Comparison of ENCODE assay signal across 42 cellular contexts in the genomic region with DNA sequence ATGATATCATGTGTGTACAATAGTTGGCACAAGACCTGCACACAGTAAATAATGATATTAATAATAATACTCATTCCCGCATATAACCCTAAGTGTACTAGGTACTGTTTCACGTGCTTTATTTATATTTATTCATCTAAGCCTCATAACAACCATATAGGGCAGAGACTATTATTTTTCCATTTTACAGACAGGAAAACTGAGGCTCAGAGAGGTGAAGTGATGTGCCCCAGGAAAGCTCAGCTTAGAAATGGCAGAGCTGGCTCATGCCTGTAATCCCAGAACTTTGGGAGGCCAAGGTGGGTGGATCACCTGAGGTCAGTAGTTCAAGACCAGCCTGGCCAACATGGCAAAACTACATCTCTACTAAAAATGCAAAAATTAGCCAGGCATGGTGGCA. TPM values are rescaled to one million over a fixed set of nuclear protein-coding genes. Genes with fewer than 3 reads are reported as not detected.
"Had no signal": no experiment of that assay in that cellular context is flagged by ENCODE, and none has a peak within 500 bp of the region (broad histone marks: within the 10 kb centered on the region; RNA-seq: fewer than 3 reads in every experiment).

No MANE protein-coding gene starts in this region.

- H3K9me3 ChIP-seq: adrenal gland, ascending aorta, body of pancreas, breast epithelium had no signal

- DNase-seq: activated effector memory CD4-positive, alpha-beta T cell treated with anti-CD3 and anti-CD28 coated beads, Interleukin-2, amount 50 U/mL, for 16 hours; activated effector memory CD4-positive, alpha-beta T cell treated with Interleukin-2 at 50 U/mL for 16 hours; activated gamma-delta T cell; activated gamma-delta T cell treated with Interleukin-2 at 50 U/mL for 16 hours; activated naive CD4-positive, alpha-beta T cell; activated naive CD4-positive, alpha-beta T cell treated with anti-CD3 and anti-CD28 coated beads, Interleukin-2, amount 10 ng/mL, durations not matched to agents 7 days and 5 days; activated naive CD4-positive, alpha-beta T cell treated with anti-CD3 and anti-CD28 coated beads, Interleukin-2, amount 50 U/mL, for 16 hours; activated naive CD4-positive, alpha-beta T cell treated with Interleukin-2 at 50 U/mL for 16 hours; activated naive CD8-positive, alpha-beta T cell treated with anti-CD3 and anti-CD28 coated beads for 36 hours; activated naive CD8-positive, alpha-beta T cell treated with anti-CD3 and anti-CD28 coated beads, Interleukin-2, amount 10 ng/mL, durations not matched to agents 7 days and 5 days; activated naive CD8-positive, alpha-beta T cell treated with anti-CD3 and anti-CD28 coated beads, Interleukin-2, amount 50 U/mL, for 24 hours; activated T-cell treated with anti-CD3 and anti-CD28 coated beads, Interleukin-2, amount 50 U/mL, for 1 hour; activated T-cell treated with anti-CD3 and anti-CD28 coated beads, Interleukin-2, amount 50 U/mL, for 24 hours; activated T-cell treated with anti-CD3 and anti-CD28 coated beads, Interleukin-2, amount 50 U/mL, for 4 hours; activated T-cell treated with anti-CD3 and anti-CD28 coated beads, Interleukin-2, amount 50 U/mL, for 48 hours; activated T-cell treated with anti-CD3 and anti-CD28 coated beads, Interleukin-2, amount 50 U/mL, for 72 hours; adrenal gland; amniotic stem cell; amygdala; anterior cingulate cortex; aorta; body of pancreas; brain microvascular endothelial cell; caudate nucleus; central memory CD4-positive, alpha-beta T cell; cerebellar nuclear complex had no signal

- H3K4me3 ChIP-seq: adrenal gland, ascending aorta, body of pancreas, breast epithelium, cardiac muscle cell had no signal

- H3K36me3 ChIP-seq: adrenal gland, ascending aorta, brain microvascular endothelial cell, breast epithelium, cardiac muscle cell had no signal

- H3K27me3 ChIP-seq: body of pancreas had no signal

- H3K4me1 ChIP-seq: adrenal gland, ascending aorta, breast epithelium had no signal

- H3K4me3 Mint-ChIP-seq: activated naive CD4-positive, alpha-beta T cell treated with anti-CD3 and anti-CD28 coated beads, Interleukin-2, amount 10 ng/mL, durations not matched to agents 7 days and 5 days; activated naive CD4-positive, alpha-beta T cell treated with anti-CD3 and anti-CD28 coated beads, Interleukin-2, amount 50 U/mL, for 24 hours; activated naive CD8-positive, alpha-beta T cell; activated naive CD8-positive, alpha-beta T cell treated with anti-CD3 and anti-CD28 coated beads for 36 hours; activated naive CD8-positive, alpha-beta T cell treated with anti-CD3 and anti-CD28 coated beads, Interleukin-2, amount 10 ng/mL, durations not matched to agents 7 days and 5 days; activated naive CD8-positive, alpha-beta T cell treated with anti-CD3 and anti-CD28 coated beads, Interleukin-2, amount 50 U/mL, for 24 hours; activated T-cell treated with anti-CD3 and anti-CD28 coated beads, Interleukin-2, amount 50 U/mL, for 24 hours; activated T-cell treated with anti-CD3 and anti-CD28 coated beads, Interleukin-2, amount 50 U/mL, for 4 hours; activated T-cell treated with anti-CD3 and anti-CD28 coated beads, Interleukin-2, amount 50 U/mL, for 72 hours; activated T-helper 1 cell treated with anti-CD3 and anti-CD28 coated beads, Interleukin-12 subunit alpha, Interleukin-12 subunit beta, Interleukin-2, Interleukin-4 antibody, amounts not matched to agents 30 ng/mL and 10 ng/mL and 1 ng/mL, durations not matched to agents 14 hours and 24 hours and 36 hours; activated T-helper 17 cell treated with anti-CD3 and anti-CD28 coated beads, Interleukin-2, amount 50 U/mL, for 72 hours; brain; central memory CD8-positive, alpha-beta T cell had no signal

- H3K27ac ChIP-seq: adrenal gland, ascending aorta, body of pancreas, brain microvascular endothelial cell, breast epithelium, cardiac muscle cell had no signal

- H3K36me3 Mint-ChIP-seq: activated naive CD4-positive, alpha-beta T cell treated with anti-CD3 and anti-CD28 coated beads, Interleukin-2, amount 10 ng/mL, durations not matched to agents 7 days and 5 days; activated naive CD4-positive, alpha-beta T cell treated with anti-CD3 and anti-CD28 coated beads, Interleukin-2, amount 50 U/mL, for 24 hours; activated naive CD4-positive, alpha-beta T cell treated with anti-CD3 and anti-CD28 coated beads, Interleukin-2, amount 50 U/mL, for 72 hours; activated naive CD8-positive, alpha-beta T cell; activated naive CD8-positive, alpha-beta T cell treated with anti-CD3 and anti-CD28 coated beads for 36 hours; activated naive CD8-positive, alpha-beta T cell treated with anti-CD3 and anti-CD28 coated beads, Interleukin-2, amount 10 ng/mL, durations not matched to agents 7 days and 5 days; brain had no signal

- H3K9me3 Mint-ChIP-seq: activated naive CD4-positive, alpha-beta T cell treated with anti-CD3 and anti-CD28 coated beads, Interleukin-2, amount 10 ng/mL, durations not matched to agents 7 days and 5 days; activated naive CD4-positive, alpha-beta T cell treated with anti-CD3 and anti-CD28 coated beads, Interleukin-2, amount 50 U/mL, for 24 hours; activated naive CD4-positive, alpha-beta T cell treated with anti-CD3 and anti-CD28 coated beads, Interleukin-2, amount 50 U/mL, for 72 hours; activated naive CD8-positive, alpha-beta T cell treated with anti-CD3 and anti-CD28 coated beads for 36 hours; activated naive CD8-positive, alpha-beta T cell treated with anti-CD3 and anti-CD28 coated beads, Interleukin-2, amount 10 ng/mL, durations not matched to agents 7 days and 5 days; activated naive CD8-positive, alpha-beta T cell treated with anti-CD3 and anti-CD28 coated beads, Interleukin-2, amount 50 U/mL, for 24 hours; activated T-cell treated with anti-CD3 and anti-CD28 coated beads, Interleukin-2, amount 50 U/mL, for 24 hours; activated T-cell treated with anti-CD3 and anti-CD28 coated beads, Interleukin-2, amount 50 U/mL, for 4 hours; activated T-cell treated with anti-CD3 and anti-CD28 coated beads, Interleukin-2, amount 50 U/mL, for 72 hours; activated T-helper 1 cell treated with anti-CD3 and anti-CD28 coated beads, Interleukin-12 subunit alpha, Interleukin-12 subunit beta, Interleukin-2, Interleukin-4 antibody, amounts not matched to agents 30 ng/mL and 10 ng/mL and 1 ng/mL, durations not matched to agents 14 hours and 24 hours and 36 hours; activated T-helper 17 cell treated with anti-CD3 and anti-CD28 coated beads, Interleukin-2, amount 50 U/mL, for 72 hours; activated T-helper 2 cell treated with anti-CD3 and anti-CD28 coated beads, Interferon-gamma antibody, Interleukin-2, Interleukin-4, amounts not matched to agents 10 μg/mL and 5 μg/mL and 100 μg/mL, durations not matched to agents 14 hours and 24 hours and 36 hours; central memory CD8-positive, alpha-beta T cell had no signal

- ATAC-seq: activated naive CD4-positive, alpha-beta T cell treated with anti-CD3 and anti-CD28 coated beads, Interleukin-2, amount 50 U/mL, for 72 hours; activated naive CD8-positive, alpha-beta T cell treated with anti-CD3 and anti-CD28 coated beads, Interleukin-2, amount 50 U/mL, for 24 hours; activated T-cell treated with anti-CD3 and anti-CD28 coated beads, Interleukin-2, amount 50 U/mL, for 4 hours; activated T-cell treated with anti-CD3 and anti-CD28 coated beads, Interleukin-2, amount 50 U/mL, for 72 hours; activated T-helper 17 cell treated with anti-CD3 and anti-CD28 coated beads, Interleukin-2, amount 50 U/mL, for 72 hours; body of pancreas had no signal

- FAIRE-seq: astrocyte, bronchial epithelial cell had no signal

- H3K4me1 Mint-ChIP-seq: activated naive CD4-positive, alpha-beta T cell treated with anti-CD3 and anti-CD28 coated beads, Interleukin-2, amount 10 ng/mL, durations not matched to agents 7 days and 5 days; activated naive CD4-positive, alpha-beta T cell treated with anti-CD3 and anti-CD28 coated beads, Interleukin-2, amount 50 U/mL, for 24 hours; activated naive CD8-positive, alpha-beta T cell treated with anti-CD3 and anti-CD28 coated beads for 36 hours; activated naive CD8-positive, alpha-beta T cell treated with anti-CD3 and anti-CD28 coated beads, Interleukin-2, amount 10 ng/mL, durations not matched to agents 7 days and 5 days; brain; central memory CD8-positive, alpha-beta T cell had no signal

- H3K27ac Mint-ChIP-seq: activated naive CD4-positive, alpha-beta T cell treated with anti-CD3 and anti-CD28 coated beads, Interleukin-2, amount 10 ng/mL, durations not matched to agents 7 days and 5 days; activated naive CD4-positive, alpha-beta T cell treated with anti-CD3 and anti-CD28 coated beads, Interleukin-2, amount 50 U/mL, for 24 hours; activated naive CD4-positive, alpha-beta T cell treated with anti-CD3 and anti-CD28 coated beads, Interleukin-2, amount 50 U/mL, for 72 hours; activated naive CD8-positive, alpha-beta T cell; activated naive CD8-positive, alpha-beta T cell treated with anti-CD3 and anti-CD28 coated beads for 36 hours; activated naive CD8-positive, alpha-beta T cell treated with anti-CD3 and anti-CD28 coated beads, Interleukin-2, amount 10 ng/mL, durations not matched to agents 7 days and 5 days; activated naive CD8-positive, alpha-beta T cell treated with anti-CD3 and anti-CD28 coated beads, Interleukin-2, amount 50 U/mL, for 24 hours; activated T-cell treated with anti-CD3 and anti-CD28 coated beads, Interleukin-2, amount 50 U/mL, for 24 hours; activated T-cell treated with anti-CD3 and anti-CD28 coated beads, Interleukin-2, amount 50 U/mL, for 72 hours; activated T-helper 1 cell treated with anti-CD3 and anti-CD28 coated beads, Interleukin-12 subunit alpha, Interleukin-12 subunit beta, Interleukin-2, Interleukin-4 antibody, amounts not matched to agents 30 ng/mL and 10 ng/mL and 1 ng/mL, durations not matched to agents 14 hours and 24 hours and 36 hours; activated T-helper 17 cell treated with anti-CD3 and anti-CD28 coated beads, Interleukin-2, amount 50 U/mL, for 72 hours; activated T-helper 2 cell treated with anti-CD3 and anti-CD28 coated beads, Interferon-gamma antibody, Interleukin-2, Interleukin-4, amounts not matched to agents 10 μg/mL and 5 μg/mL and 100 μg/mL, durations not matched to agents 14 hours and 24 hours and 36 hours; brain had no signal

RNA-seq across cellular contexts. Expression of a gene that starts 13.6 kb away (rescaled TPM):
- total RNA-seq: activated naive CD8-positive, alpha-beta T cell treated with anti-CD3 and anti-CD28 coated beads for 36 hours; activated naive CD8-positive, alpha-beta T cell treated with anti-CD3 and anti-CD28 coated beads, Interleukin-2, amount 10 ng/mL, durations not matched to agents 7 days and 5 days; activated T-cell treated with anti-CD3 and anti-CD28 coated beads, Interleukin-2, amount 50 U/mL, for 72 hours; activated T-helper 1 cell treated with anti-CD3 and anti-CD28 coated beads, Interleukin-12 subunit alpha, Interleukin-12 subunit beta, Interleukin-2, Interleukin-4 antibody, amounts not matched to agents 30 ng/mL and 10 ng/mL and 1 ng/mL, durations not matched to agents 14 hours and 24 hours and 36 hours; activated T-helper 17 cell treated with anti-CD3 and anti-CD28 coated beads, Interleukin-2, amount 50 U/mL, for 72 hours; activated T-helper 2 cell treated with anti-CD3 and anti-CD28 coated beads, Interferon-gamma antibody, Interleukin-2, Interleukin-4, amounts not matched to agents 10 μg/mL and 5 μg/mL and 100 μg/mL, durations not matched to agents 14 hours and 24 hours and 36 hours; adrenal gland; aorta; ascending aorta; astrocyte; body of pancreas; breast epithelium; cardiac muscle cell; cardiac septum; cerebellum; chondrocyte had no signal
- polyA plus RNA-seq: adrenal gland, aorta, cardiac muscle cell had no signal
